6 cellular contexts compared by ENCODE assay signal in genomic region chr1:9805972-9806371, GRCh38. TPM values are rescaled to one million over a fixed set of nuclear protein-coding genes. Genes with fewer than 3 reads are reported as not detected.
DNase-seq lines count a peak whose midpoint lies in the region; ATAC-seq and TF ChIP-seq lines count a peak whose summit lies in the region.
"Not testable (repeated sequence)": the region's sequence is repeated elsewhere in the genome, so short reads cannot be mapped to it uniquely, and the experiment has no call there.

No MANE protein-coding gene starts in this region.

- ATAC-seq in GM23338: not testable (repeated sequence)

- H3K27me3 Mint-ChIP-seq in GM23338 (ENCODE audit: insufficient read depth, low read depth, poor library complexity): peaks cover 14% of the 10 kb centered on the region
- H3K27me3 Mint-ChIP-seq in activated T-cell treated with anti-CD3 and anti-CD28 coated beads, Interleukin-2, amount 50 U/mL, for 24 hours; endodermal cell (ENCODE audit: insufficient read depth): not testable (repeated sequence)

- not testable (repeated sequence) for H3K4me2 ChIP-seq in GM23338; trophoblast cell (ENCODE audit: low read length)

- H4K20me1 ChIP-seq in GM23338 (replicated peaks; ENCODE audit: insufficient read depth): peaks cover 47% of the 10 kb centered on the region

- TF ChIP-seq POLR2A in transverse colon (IDR thresholded peaks at IDR 0.05): not testable (repeated sequence)

- not testable (repeated sequence) for H3K4me3 Mint-ChIP-seq in GM23338; activated T-cell treated with anti-CD3 and anti-CD28 coated beads, Interleukin-2, amount 50 U/mL, for 24 hours; endodermal cell

- not testable (repeated sequence) for H3K18ac ChIP-seq in trophoblast cell (ENCODE audit: low read length)

- not testable (repeated sequence) for H2AFZ ChIP-seq in GM23338; trophoblast cell (ENCODE audit: insufficient read depth, low read length, poor library complexity)

- not testable (repeated sequence) for H4K8ac ChIP-seq in trophoblast cell (ENCODE audit: low read depth, low read length)

- peaks cover 35% of the 10 kb centered on the region for H3K4me1 Mint-ChIP-seq in GM23338
- H3K4me1 Mint-ChIP-seq in activated T-cell treated with anti-CD3 and anti-CD28 coated beads, Interleukin-2, amount 50 U/mL, for 24 hours (ENCODE audit: low read depth): peaks cover 57% of the 10 kb centered on the region
- peaks cover 22% of the 10 kb centered on the region for H3K4me1 Mint-ChIP-seq in endodermal cell

- POLR2A ChIA-PET in RWPE1 (lab: Yijun Ruan, JAX; ENCODE audit: low non-redundant PET): not testable (repeated sequence)

- not testable (repeated sequence) for H3K36me3 Mint-ChIP-seq in GM23338 (ENCODE audit: low read depth); activated T-cell treated with anti-CD3 and anti-CD28 coated beads, Interleukin-2, amount 50 U/mL, for 24 hours (ENCODE audit: low read depth); endodermal cell (ENCODE audit: low read depth)

- not testable (repeated sequence) for H3K14ac ChIP-seq in trophoblast cell (ENCODE audit: low read length)

- peaks cover 19% of the 10 kb centered on the region; the same call in 1 of the 2 replicates for H3F3A ChIP-seq in GM23338 (replicated peaks; ENCODE audit: low read depth)

- H3K79me2 ChIP-seq in GM23338 (replicated peaks; ENCODE audit: insufficient read depth): peaks cover 99% of the 10 kb centered on the region
- not testable (repeated sequence) for H3K79me2 ChIP-seq in trophoblast cell (ENCODE audit: control insufficient read depth, insufficient read depth, low read length, poor library complexity)

- H3K9ac ChIP-seq in endodermal cell (ENCODE audit: extremely low read depth, low read length, poor library complexity, severe bottlenecking); trophoblast cell (ENCODE audit: low read length): not testable (repeated sequence)

- intact Hi-C loops in transverse colon (cut with DNase I; ENCODE audit: low total_unique reads): not testable (repeated sequence)

- not testable (repeated sequence) for TF ChIP-seq EP300 in transverse colon (IDR thresholded peaks at IDR 0.05; ENCODE audit: low read depth)

- not testable (repeated sequence) for H2BK120ac ChIP-seq in trophoblast cell (ENCODE audit: insufficient read depth, low read length, poor library complexity)

- H3K23ac ChIP-seq in trophoblast cell (ENCODE audit: low read length): not testable (repeated sequence)

- CTCF ChIA-PET in RWPE1 (lab: Yijun Ruan, JAX): not testable (repeated sequence)

- not testable (repeated sequence) for H3K9me3 ChIP-seq in endodermal cell (ENCODE audit: control insufficient read depth, low read length); trophoblast cell (ENCODE audit: insufficient read depth, low read depth, low read length); transverse colon

- H2BK5ac ChIP-seq in trophoblast cell (ENCODE audit: low read depth, low read length, poor library complexity): not testable (repeated sequence)

- not testable (repeated sequence) for H3K36me3 ChIP-seq in GM23338 (ENCODE audit: insufficient read depth); endodermal cell (ENCODE audit: control insufficient read depth, insufficient read depth, low read length); trophoblast cell (ENCODE audit: control insufficient read depth in 1 of 2, insufficient read depth in 2 of 2, low read length in 2 of 2); transverse colon

- WGBS in endodermal cell (ENCODE audit: insufficient coverage in 1 of 2, insufficient read length in 1 of 2), 2 experiments: 85 to 93% methylated on average over 2 to 5 of the region's 5 CpGs
- no CpG with 5 or more reads among the region's 5 CpGs for WGBS in trophoblast cell (ENCODE audit: extremely low coverage, insufficient coverage, insufficient read length)
- 83 to 89% methylated on average over 3 to 5 of the region's 5 CpGs for WGBS in transverse colon (ENCODE audit: low coverage in 1 of 2), 2 donors

- H3K4ac ChIP-seq in trophoblast cell (ENCODE audit: low read depth, low read length): peak overlapping the region; percentile 28

- in situ Hi-C loops in transverse colon (cut with MboI; ENCODE audit: low pct_ligation_motif_present in 1 of 4, low pct_unique_long_range_greater_than_20kb in 1 of 4, low sequenced_read_pairs in 3 of 4): not testable (repeated sequence)

- H3K9me2 ChIP-seq in GM23338 (ENCODE audit: insufficient read depth): not testable (repeated sequence)

- not testable (repeated sequence) for TF ChIP-seq CTCF in GM23338 (conservative IDR thresholded peaks at IDR 0.05; ENCODE audit: low read depth in 2 of 2); RWPE1 (conservative IDR thresholded peaks at IDR 0.05; ENCODE audit: low read depth); endodermal cell (conservative IDR thresholded peaks at IDR 0.05); transverse colon (IDR thresholded peaks at IDR 0.05)

- DNase-seq in GM23338 (ENCODE audit: low spot score); RWPE1 (ENCODE audit: low spot score); trophoblast cell: not testable (repeated sequence)
- peak; percentile 2 for DNase-seq in activated T-cell treated with anti-CD3 and anti-CD28 coated beads, Interleukin-2, amount 50 U/mL, for 24 hours
- peak; percentile 21 for DNase-seq in endodermal cell
- DNase-seq in transverse colon: peak; percentile 1

- not testable (repeated sequence) for H3K79me1 ChIP-seq in trophoblast cell (ENCODE audit: low read length)

- H4K91ac ChIP-seq in trophoblast cell (ENCODE audit: low read depth, low read length): not testable (repeated sequence)

- H3K27ac ChIP-seq in GM23338 (ENCODE audit: low read depth) (0 out of 2 replicates have a peak overlapping the region, but pooled peaks have one; percentile 45), RWPE1 (peak overlapping the region; percentile 85), transverse colon (peak overlapping the region in 3 of 4 donors; percentile 9 to 83 (median 73))
- H3K27ac ChIP-seq in endodermal cell (ENCODE audit: low read depth, low read length); trophoblast cell (ENCODE audit: low read depth, low read length): not testable (repeated sequence)

- H2BK12ac ChIP-seq in trophoblast cell (ENCODE audit: low read length): not testable (repeated sequence)

- not testable (repeated sequence) for H4K12ac ChIP-seq in trophoblast cell (ENCODE audit: low read depth, low read length)

- H3K27me3 ChIP-seq in GM23338 (ENCODE audit: insufficient read depth); endodermal cell (ENCODE audit: control insufficient read depth, insufficient read depth, low read length, poor library complexity, severe bottlenecking); trophoblast cell (ENCODE audit: insufficient read depth, low read length); transverse colon: not testable (repeated sequence)

- not testable (repeated sequence) for H3K9me3 Mint-ChIP-seq in GM23338; activated T-cell treated with anti-CD3 and anti-CD28 coated beads, Interleukin-2, amount 50 U/mL, for 24 hours; endodermal cell

- H3K4me1 ChIP-seq in GM23338 (ENCODE audit: insufficient read depth) (peaks cover 30% of the 10 kb centered on the region), transverse colon (peaks cover 12 to 65% (median 29%) of the 10 kb centered on the region in 4 donors)
- H3K4me1 ChIP-seq in endodermal cell (ENCODE audit: control insufficient read depth, insufficient read depth, low read length); trophoblast cell (ENCODE audit: control insufficient read depth in 1 of 2, insufficient read depth in 2 of 2, low read length in 2 of 2): not testable (repeated sequence)

- H2AK5ac ChIP-seq in trophoblast cell (ENCODE audit: low read length): not testable (repeated sequence)

- H3K27ac Mint-ChIP-seq in GM23338; activated T-cell treated with anti-CD3 and anti-CD28 coated beads, Interleukin-2, amount 50 U/mL, for 24 hours; endodermal cell: not testable (repeated sequence)

- H3K4me3 ChIP-seq in GM23338; endodermal cell (ENCODE audit: low read length); trophoblast cell (ENCODE audit: low read depth, low read length); transverse colon: not testable (repeated sequence)

RNA-seq across cellular contexts. Expression of gene CLSTN1, which starts 17.8 kb away (rescaled TPM):
- 56.4 and 66.2 TPM in 2 replicates for total RNA-seq in GM23338 (2014; rRNA removed; shearing (Covaris generic))
- polyA plus RNA-seq in GM23338 (2016; fragmentation: Nextera tagmentation; extraction: Ambion mirVana): 38.5 and 41.7 TPM in 2 replicates
- total RNA-seq in endodermal cell (100 to 1,000 TPM in 1 of 2 donors, 10 to 100 TPM in 1; 96.6 to 116 TPM), transverse colon (100 to 1,000 TPM; 118 to 191 (median 143) TPM)
- 119 TPM for polyA plus RNA-seq in endodermal cell (2013, experiment 1 of 2)
- polyA plus RNA-seq in endodermal cell (2013, experiment 2 of 2): 110 TPM
- 40.1 and 42.2 TPM in 2 replicates for polyA plus RNA-seq in trophoblast cell (2013)
